ENCODE assay signal across 2 cellular contexts in the genomic region with DNA sequence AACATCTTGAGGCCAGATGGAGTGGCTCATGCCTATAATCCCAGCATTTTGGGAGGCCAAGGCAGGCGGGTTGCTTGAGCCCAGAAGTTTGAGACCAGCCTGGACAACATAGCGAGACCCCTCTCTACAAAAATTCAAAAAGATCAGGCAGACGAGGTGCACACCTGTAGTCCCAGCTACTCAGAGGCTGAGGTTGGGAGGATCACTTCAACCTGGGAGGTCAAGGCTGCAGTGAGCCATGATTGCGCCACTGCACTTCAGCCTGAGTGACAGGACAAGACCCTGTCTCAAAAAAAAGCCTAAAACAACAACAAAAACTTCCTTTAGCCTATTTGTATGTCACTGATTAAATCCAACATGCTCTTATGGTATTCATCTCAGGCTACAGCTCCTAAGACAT.
TF ChIP-seq lines count a peak whose summit lies in the region.

No MANE protein-coding gene starts in this region.

TF ChIP-seq in SK-N-SH, 30 proteins besides CTCF, POLR2A, EP300 and RAD21 (continued from another document):
- no peak for TF ChIP-seq SMC3 (IDR thresholded peaks at IDR 0.05; ENCODE audit: low read depth, low read length)
- TF ChIP-seq PBX3 (IDR thresholded peaks at IDR 0.05), result no peak
- no peak for TF ChIP-seq FOXJ3 (CRISPR knock-in tag; IDR thresholded peaks at IDR 0.05)

TF ChIP-seq in SK-N-SH treated with all-trans-retinoic acid at 6 μM for 48 hours, 23 proteins besides CTCF, POLR2A, EP300 and RAD21 (continued from another document):
- TF ChIP-seq, protein P1, sequence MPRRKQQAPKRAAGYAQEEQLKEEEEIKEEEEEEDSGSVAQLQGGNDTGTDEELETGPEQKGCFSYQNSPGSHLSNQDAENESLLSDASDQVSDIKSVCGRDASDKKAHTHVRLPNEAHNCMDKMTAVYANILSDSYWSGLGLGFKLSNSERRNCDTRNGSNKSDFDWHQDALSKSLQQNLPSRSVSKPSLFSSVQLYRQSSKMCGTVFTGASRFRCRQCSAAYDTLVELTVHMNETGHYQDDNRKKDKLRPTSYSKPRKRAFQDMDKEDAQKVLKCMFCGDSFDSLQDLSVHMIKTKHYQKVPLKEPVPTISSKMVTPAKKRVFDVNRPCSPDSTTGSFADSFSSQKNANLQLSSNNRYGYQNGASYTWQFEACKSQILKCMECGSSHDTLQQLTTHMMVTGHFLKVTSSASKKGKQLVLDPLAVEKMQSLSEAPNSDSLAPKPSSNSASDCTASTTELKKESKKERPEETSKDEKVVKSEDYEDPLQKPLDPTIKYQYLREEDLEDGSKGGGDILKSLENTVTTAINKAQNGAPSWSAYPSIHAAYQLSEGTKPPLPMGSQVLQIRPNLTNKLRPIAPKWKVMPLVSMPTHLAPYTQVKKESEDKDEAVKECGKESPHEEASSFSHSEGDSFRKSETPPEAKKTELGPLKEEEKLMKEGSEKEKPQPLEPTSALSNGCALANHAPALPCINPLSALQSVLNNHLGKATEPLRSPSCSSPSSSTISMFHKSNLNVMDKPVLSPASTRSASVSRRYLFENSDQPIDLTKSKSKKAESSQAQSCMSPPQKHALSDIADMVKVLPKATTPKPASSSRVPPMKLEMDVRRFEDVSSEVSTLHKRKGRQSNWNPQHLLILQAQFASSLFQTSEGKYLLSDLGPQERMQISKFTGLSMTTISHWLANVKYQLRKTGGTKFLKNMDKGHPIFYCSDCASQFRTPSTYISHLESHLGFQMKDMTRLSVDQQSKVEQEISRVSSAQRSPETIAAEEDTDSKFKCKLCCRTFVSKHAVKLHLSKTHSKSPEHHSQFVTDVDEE (CRISPR knock-in tag; IDR thresholded peaks at IDR 0.05), result no peak
- TF ChIP-seq, protein P2, sequence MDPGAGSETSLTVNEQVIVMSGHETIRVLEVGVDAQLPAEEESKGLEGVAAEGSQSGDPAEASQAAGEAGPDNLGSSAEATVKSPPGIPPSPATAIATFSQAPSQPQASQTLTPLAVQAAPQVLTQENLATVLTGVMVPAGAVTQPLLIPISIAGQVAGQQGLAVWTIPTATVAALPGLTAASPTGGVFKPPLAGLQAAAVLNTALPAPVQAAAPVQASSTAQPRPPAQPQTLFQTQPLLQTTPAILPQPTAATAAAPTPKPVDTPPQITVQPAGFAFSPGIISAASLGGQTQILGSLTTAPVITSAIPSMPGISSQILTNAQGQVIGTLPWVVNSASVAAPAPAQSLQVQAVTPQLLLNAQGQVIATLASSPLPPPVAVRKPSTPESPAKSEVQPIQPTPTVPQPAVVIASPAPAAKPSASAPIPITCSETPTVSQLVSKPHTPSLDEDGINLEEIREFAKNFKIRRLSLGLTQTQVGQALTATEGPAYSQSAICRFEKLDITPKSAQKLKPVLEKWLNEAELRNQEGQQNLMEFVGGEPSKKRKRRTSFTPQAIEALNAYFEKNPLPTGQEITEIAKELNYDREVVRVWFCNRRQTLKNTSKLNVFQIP (CRISPR knock-in tag; IDR thresholded peaks at IDR 0.05; ENCODE audit: borderline replicate concordance, low read depth), result no peak
- no peak for TF ChIP-seq CSDC2 (CRISPR knock-in tag; IDR thresholded peaks at IDR 0.05)
- TF ChIP-seq ESRRG (CRISPR knock-in tag; IDR thresholded peaks at IDR 0.05), result no peak
- no peak for TF ChIP-seq TCF4 (CRISPR knock-in tag; IDR thresholded peaks at IDR 0.05; ENCODE audit: borderline replicate concordance)
- TF ChIP-seq RARB (CRISPR knock-in tag; IDR thresholded peaks at IDR 0.05), result no peak
- no peak for TF ChIP-seq ZNF70 (CRISPR knock-in tag; IDR thresholded peaks at IDR 0.05)
- no peak for TF ChIP-seq BACH2 (CRISPR knock-in tag; IDR thresholded peaks at IDR 0.05; ENCODE audit: borderline replicate concordance)
- no peak for TF ChIP-seq ZFP30 (CRISPR knock-in tag; IDR thresholded peaks at IDR 0.05)
- TF ChIP-seq TOX (CRISPR knock-in tag; IDR thresholded peaks at IDR 0.05; ENCODE audit: borderline replicate concordance), result no peak
- TF ChIP-seq, protein P3, sequence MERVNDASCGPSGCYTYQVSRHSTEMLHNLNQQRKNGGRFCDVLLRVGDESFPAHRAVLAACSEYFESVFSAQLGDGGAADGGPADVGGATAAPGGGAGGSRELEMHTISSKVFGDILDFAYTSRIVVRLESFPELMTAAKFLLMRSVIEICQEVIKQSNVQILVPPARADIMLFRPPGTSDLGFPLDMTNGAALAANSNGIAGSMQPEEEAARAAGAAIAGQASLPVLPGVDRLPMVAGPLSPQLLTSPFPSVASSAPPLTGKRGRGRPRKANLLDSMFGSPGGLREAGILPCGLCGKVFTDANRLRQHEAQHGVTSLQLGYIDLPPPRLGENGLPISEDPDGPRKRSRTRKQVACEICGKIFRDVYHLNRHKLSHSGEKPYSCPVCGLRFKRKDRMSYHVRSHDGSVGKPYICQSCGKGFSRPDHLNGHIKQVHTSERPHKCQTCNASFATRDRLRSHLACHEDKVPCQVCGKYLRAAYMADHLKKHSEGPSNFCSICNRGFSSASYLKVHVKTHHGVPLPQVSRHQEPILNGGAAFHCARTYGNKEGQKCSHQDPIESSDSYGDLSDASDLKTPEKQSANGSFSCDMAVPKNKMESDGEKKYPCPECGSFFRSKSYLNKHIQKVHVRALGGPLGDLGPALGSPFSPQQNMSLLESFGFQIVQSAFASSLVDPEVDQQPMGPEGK (CRISPR knock-in tag; IDR thresholded peaks at IDR 0.05; ENCODE audit: borderline replicate concordance), result no peak
- TF ChIP-seq ZNF8 (CRISPR knock-in tag; IDR thresholded peaks at IDR 0.05), result no peak
- no peak for TF ChIP-seq SNAI2 (CRISPR knock-in tag; IDR thresholded peaks at IDR 0.05)
